Comparison of ENCODE assay signal across 12 cellular contexts in the genomic region with DNA sequence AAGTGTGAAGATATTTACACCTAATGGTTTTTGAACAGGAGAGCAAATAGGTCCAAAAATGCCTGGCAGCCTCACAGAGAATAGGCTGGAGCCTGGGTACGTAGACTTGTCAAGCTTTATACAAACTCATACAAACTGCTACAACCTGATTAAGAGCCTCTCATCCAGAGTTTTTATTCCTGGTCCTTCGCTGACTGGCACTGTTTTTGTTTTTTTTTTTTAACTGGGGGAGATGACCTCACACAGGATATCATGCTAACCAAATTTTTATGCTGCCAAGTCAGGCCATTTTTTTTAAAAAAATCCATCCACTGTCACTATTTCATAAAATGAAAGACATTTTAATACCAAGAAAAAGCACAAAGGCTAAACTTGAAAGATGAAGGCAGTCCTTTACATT. TPM values are rescaled to one million over a fixed set of nuclear protein-coding genes. Genes with fewer than 3 reads are reported as not detected.
DNase-seq lines count a peak whose midpoint lies in the region; ATAC-seq and TF ChIP-seq lines count a peak whose summit lies in the region.
"Had no signal": no experiment of that assay in that cellular context is flagged by ENCODE, and none has a peak within 500 bp of the region (broad histone marks: within the 10 kb centered on the region; RNA-seq: fewer than 3 reads in every experiment).

No MANE protein-coding gene starts in this region.

- DNase-seq in AG20443 (ENCODE audit: low spot score), result peak; percentile 27
- DNase-seq in adipocyte (ENCODE audit: low read depth), result peak; percentile 42
- DNase-seq in foreskin fibroblast, result peak in 1 of 2 donors; percentile 61
- DNase-seq in NCI-H2196 (lab: John Stamatoyannopoulos, UW; ENCODE audit: unreplicated experiment), result no peak
- no peak for DNase-seq in D341Med (ENCODE audit: low spot score)
- DNase-seq in glomerular visceral epithelial cell (ENCODE audit: extremely low spot score), result no peak
- DNase-seq: MM.1S, NCI-H2227 treated with DMSO at 0.1 percent for 48 hours had no signal

- ATAC-seq in HG02759 (IDR thresholded peaks at IDR 0.05; ENCODE audit: unreplicated experiment), result no peak
- ATAC-seq: left lobe of liver, Panc1 had no signal

- H3K4me3 ChIP-seq in adipocyte (ENCODE audit: low read length) (peak overlapping the region; percentile 90), foreskin fibroblast (ENCODE audit: low read depth in 1 of 2, low read length in 2 of 2) (peak overlapping the region; percentile 89 to 90), skeletal muscle satellite cell (ENCODE audit: low read length) (peak overlapping the region; percentile 88)

- H3K4me2 ChIP-seq in skeletal muscle satellite cell (ENCODE audit: low read length), result peak overlapping the region; percentile 90

- TF ChIP-seq CTCF in foreskin fibroblast (IDR thresholded peaks at IDR 0.05; ENCODE audit: low read depth, low read length), result no peak

- H3K9ac ChIP-seq in adipocyte (ENCODE audit: low read length), result peak overlapping the region; percentile 97
- H3K9ac ChIP-seq in skeletal muscle satellite cell (ENCODE audit: low read depth, low read length), result peak overlapping the region; percentile 98

- H3K36me3 ChIP-seq in adipocyte (ENCODE audit: control insufficient read depth, insufficient read depth, low read length, severe bottlenecking) (peaks cover 15% of the 10 kb centered on the region), skeletal muscle satellite cell (ENCODE audit: insufficient read depth, low read length) (peaks cover 38% of the 10 kb centered on the region)

- no peaks in the 10 kb centered on the region for H3K27me3 ChIP-seq in adipocyte (replicated peaks; ENCODE audit: control insufficient read depth, insufficient read depth, low read length)
- no peaks in the 10 kb centered on the region for H3K27me3 ChIP-seq in skeletal muscle satellite cell (ENCODE audit: control insufficient read depth, insufficient read depth, low read length)

- peaks cover 56% of the 10 kb centered on the region for H3K4me1 ChIP-seq in adipocyte (ENCODE audit: control insufficient read depth, insufficient read depth, low read length)
- peaks cover 48% of the 10 kb centered on the region for H3K4me1 ChIP-seq in skeletal muscle satellite cell (ENCODE audit: control insufficient read depth, insufficient read depth, low read length)

- H3K9me3 ChIP-seq in adipocyte (ENCODE audit: control insufficient read depth, low read length) (no peaks in the 10 kb centered on the region), skeletal muscle satellite cell (replicated peaks; ENCODE audit: low read length) (no peaks in the 10 kb centered on the region)

RNA-seq across cellular contexts. Expression of gene FAM114A1, which starts 1.9 kb away (rescaled TPM):
- 193 and 212 TPM in 2 replicates for total RNA-seq in skeletal muscle satellite cell (2012; rRNA removed)

RNA-seq across cellular contexts. Expression of gene TLR6, which starts 12.9 kb away (rescaled TPM):
- 3.0 and 3.7 TPM in 2 replicates for total RNA-seq in skeletal muscle satellite cell (2012; rRNA removed)

Comparison
In these comparisons a context has a peak if more than half of its experiments do, and no peak if none do; other contexts are left out.
1. DNase-seq: peak in AG20443 (single experiment) and adipocyte (single experiment); none in NCI-H2196 (single experiment), D341Med (single experiment) and glomerular visceral epithelial cell (single experiment).
2. Peak in every context shown above with its lines, with median percentiles within 50 percentile points of each other: H3K4me3 ChIP-seq.